1 cellular context compared by ENCODE assay signal in the genomic region with DNA sequence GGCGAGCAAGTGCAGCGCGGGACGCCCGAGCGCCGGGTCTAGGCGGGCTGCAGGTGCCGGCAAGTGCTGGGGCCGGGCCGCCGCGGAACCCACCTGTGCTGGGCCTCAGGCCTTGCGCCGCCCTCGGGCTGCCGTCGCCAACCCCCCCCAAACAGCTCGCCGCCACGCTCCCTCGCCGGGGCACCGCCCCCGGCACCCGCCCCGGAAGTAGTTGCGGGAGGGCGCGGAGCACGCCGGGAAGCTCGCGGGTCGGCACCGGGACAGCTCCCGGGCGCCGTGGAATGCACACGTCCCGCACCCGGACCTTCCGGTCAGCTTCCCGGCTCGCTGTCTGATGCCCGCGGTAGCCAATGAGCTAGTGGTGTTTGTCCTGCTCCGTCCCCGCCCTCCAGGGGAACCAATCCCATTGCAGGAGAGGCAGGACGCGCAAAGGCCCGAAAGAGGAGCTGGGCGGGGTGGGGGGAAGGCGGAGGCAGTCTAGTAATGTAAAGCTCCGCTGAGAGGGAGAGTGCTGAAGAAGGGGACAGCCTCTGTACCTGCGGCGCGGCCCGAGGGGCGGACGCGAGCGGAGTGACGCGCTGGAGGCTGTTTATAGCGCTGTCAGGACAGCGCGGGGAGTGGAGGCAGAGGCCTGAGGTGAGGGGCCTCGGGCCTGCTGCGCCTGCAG.
A peak's percentile ranks its signal among the peaks of the same experiment; 100 is the strongest.
TF ChIP-seq lines count a peak whose summit lies in the region.

Gene ANKS3 (minus strand): TSS at position 209 of the 667 bp plus-strand sequence. CDS start 4,122 bp downstream, outside the sequence.
Gene DNAAF8 (plus strand): TSS at position 475 of the 667 bp plus-strand sequence. CDS start 1,978 bp downstream, outside the sequence.

TF ChIP-seq in HepG2, 621 proteins besides CTCF, POLR2A, EP300 and RAD21 (continued from another document and continues in another):
- peak; percentile 89 for TF ChIP-seq ZNF574 (CRISPR knock-in tag; IDR thresholded peaks at IDR 0.05)
- TF ChIP-seq THAP11 (CRISPR knock-in tag; IDR thresholded peaks at IDR 0.05): peak; percentile 96
- TF ChIP-seq POLR2G (IDR thresholded peaks at IDR 0.05; ENCODE audit: low read depth, low read length): peak; percentile 71
- TF ChIP-seq GATAD2A (CRISPR knock-in tag; IDR thresholded peaks at IDR 0.05): peak; percentile 32; the same call in 1 of the 2 replicates
- 0 out of 2 replicates have a peak, but pooled peaks have one; percentile 41 for TF ChIP-seq MLXIP (CRISPR knock-in tag; IDR thresholded peaks at IDR 0.05; ENCODE audit: borderline replicate concordance)
- TF ChIP-seq, protein P1, sequence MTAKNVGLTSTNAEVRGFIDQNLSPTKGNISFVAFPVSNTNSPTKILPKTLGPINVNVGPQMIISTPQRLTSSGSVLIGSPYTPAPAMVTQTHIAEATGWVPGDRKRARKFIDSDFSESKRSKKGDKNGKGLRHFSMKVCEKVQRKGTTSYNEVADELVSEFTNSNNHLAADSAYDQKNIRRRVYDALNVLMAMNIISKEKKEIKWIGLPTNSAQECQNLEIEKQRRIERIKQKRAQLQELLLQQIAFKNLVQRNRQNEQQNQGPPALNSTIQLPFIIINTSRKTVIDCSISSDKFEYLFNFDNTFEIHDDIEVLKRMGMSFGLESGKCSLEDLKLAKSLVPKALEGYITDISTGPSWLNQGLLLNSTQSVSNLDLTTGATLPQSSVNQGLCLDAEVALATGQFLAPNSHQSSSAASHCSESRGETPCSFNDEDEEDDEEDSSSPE (CRISPR knock-in tag; IDR thresholded peaks at IDR 0.05): peak; percentile 86
- TF ChIP-seq CCDC6 (CRISPR knock-in tag; IDR thresholded peaks at IDR 0.05): peak; percentile 66; the same call in 1 of the 2 replicates
- peak; percentile 55; the same call in 1 of the 2 replicates for TF ChIP-seq ISL2 (CRISPR knock-in tag; IDR thresholded peaks at IDR 0.05)
- peak; percentile 88 for TF ChIP-seq NFYB (CRISPR knock-in tag; IDR thresholded peaks at IDR 0.05)
- TF ChIP-seq ZNF513 (CRISPR knock-in tag; conservative IDR thresholded peaks at IDR 0.05): no peak
- TF ChIP-seq RBM39 (IDR thresholded peaks at IDR 0.05; ENCODE audit: low read depth, low read length, poor library complexity, severe bottlenecking): peak; percentile 30
- peak; percentile 86 for TF ChIP-seq MXD4 (CRISPR knock-in tag; IDR thresholded peaks at IDR 0.05)
- TF ChIP-seq ZNF724P (CRISPR knock-in tag; IDR thresholded peaks at IDR 0.05; ENCODE audit: borderline replicate concordance): 0 out of 2 replicates have a peak, but pooled peaks have one; percentile 54
- peak; percentile 91 for TF ChIP-seq ZNF776 (CRISPR knock-in tag; IDR thresholded peaks at IDR 0.05)
- peak; percentile 97 for TF ChIP-seq KDM5B (CRISPR knock-in tag; IDR thresholded peaks at IDR 0.05; ENCODE audit: borderline replicate concordance)
- no peak for TF ChIP-seq SOX6 (IDR thresholded peaks at IDR 0.05)
- peak; percentile 59; the same call in 1 of the 2 replicates for TF ChIP-seq SOX6 (CRISPR knock-in tag; IDR thresholded peaks at IDR 0.05)
- peak; percentile 87; the same call in 1 of the 2 replicates for TF ChIP-seq ZNF333 (CRISPR knock-in tag; IDR thresholded peaks at IDR 0.05; ENCODE audit: borderline replicate concordance)
- TF ChIP-seq SRY (CRISPR knock-in tag; IDR thresholded peaks at IDR 0.05): peak; percentile 82; the same call in 1 of the 2 replicates
- no peak for TF ChIP-seq NFATC3 (CRISPR knock-in tag; IDR thresholded peaks at IDR 0.05)
- peak; percentile 86; the same call in 1 of the 2 replicates for TF ChIP-seq MXD1 (CRISPR knock-in tag; IDR thresholded peaks at IDR 0.05)
- TF ChIP-seq ZBTB20 (CRISPR knock-in tag; IDR thresholded peaks at IDR 0.05; ENCODE audit: borderline replicate concordance, low read depth): no peak
- 0 out of 2 replicates have a peak, but pooled peaks have one; percentile 63 for TF ChIP-seq DNMT1 (CRISPR knock-in tag; IDR thresholded peaks at IDR 0.05)
- peak; percentile 89 for TF ChIP-seq ERF (CRISPR knock-in tag; IDR thresholded peaks at IDR 0.05)
- peak; percentile 58; the same call in 1 of the 2 replicates for TF ChIP-seq ESRRA (CRISPR knock-in tag; IDR thresholded peaks at IDR 0.05; ENCODE audit: low read depth)
- TF ChIP-seq HINFP (CRISPR knock-in tag; IDR thresholded peaks at IDR 0.05; ENCODE audit: low read depth): peak; percentile 44; the same call in 1 of the 2 replicates
- no peak for TF ChIP-seq AHDC1 (CRISPR knock-in tag; IDR thresholded peaks at IDR 0.05; ENCODE audit: borderline replicate concordance)
- peak; percentile 79 for TF ChIP-seq ATF7-NPFF (CRISPR knock-in tag; IDR thresholded peaks at IDR 0.05; ENCODE audit: low read depth)
- peak; percentile 69 for TF ChIP-seq SKI (IDR thresholded peaks at IDR 0.05; ENCODE audit: partially characterized antibody)
- TF ChIP-seq ZNF709 (CRISPR knock-in tag; IDR thresholded peaks at IDR 0.05): peak; percentile 58; the same call in 1 of the 2 replicates
- peak; percentile 35 for TF ChIP-seq TAF15 (IDR thresholded peaks at IDR 0.05; ENCODE audit: low read depth, low read length, poor library complexity, severe bottlenecking)
- TF ChIP-seq ELF1 (CRISPR knock-in tag; IDR thresholded peaks at IDR 0.05): peak; percentile 79
- peak; percentile 61 for TF ChIP-seq AGO2 (optimal IDR thresholded peaks at IDR 0.05; ENCODE audit: low read depth, low read length)
- TF ChIP-seq ZNF616 (CRISPR knock-in tag; IDR thresholded peaks at IDR 0.05; ENCODE audit: low read depth): peak; percentile 62; the same call in 1 of the 2 replicates
- peak; percentile 87; the same call in 1 of the 2 replicates for TF ChIP-seq ZNF710 (CRISPR knock-in tag; IDR thresholded peaks at IDR 0.05; ENCODE audit: borderline replicate concordance)
- no peak; the same call in 1 of the 2 replicates for TF ChIP-seq ZIK1 (CRISPR knock-in tag; IDR thresholded peaks at IDR 0.05; ENCODE audit: borderline replicate concordance, low read depth)
